Comparison of ENCODE assay signal across 8 cellular contexts in genomic region chr15:98647774-98648653, GRCh38. TPM values are rescaled to one million over a fixed set of nuclear protein-coding genes. Genes with fewer than 3 reads are reported as not detected.
DNase-seq lines count a peak whose midpoint lies in the region; ATAC-seq and TF ChIP-seq lines count a peak whose summit lies in the region.

Gene IGF1R, plus strand, starts transcription at chr15:98648539. Its CDS starts 1,043 bp downstream, at chr15:98649582.

- peaks cover 26% of the 10 kb centered on the region for H3K4me1 Mint-ChIP-seq in activated T-helper 2 cell treated with anti-CD3 and anti-CD28 coated beads, Interferon-gamma antibody, Interleukin-2, Interleukin-4, amounts not matched to agents 10 μg/mL and 5 μg/mL and 100 μg/mL, durations not matched to agents 14 hours and 24 hours and 36 hours (ENCODE audit: low read depth)
- H3K4me1 Mint-ChIP-seq in natural killer cell treated with Interleukin-12 subunit alpha and Interleukin-12 subunit beta and Interleukin-15 and Interleukin-18, amount 100 ng/mL, for 72 hours (ENCODE audit: low read depth in 2 of 2) = peaks cover 17 to 27% of the 10 kb centered on the region in 2 donors

- TF ChIP-seq CTCF in RWPE1 (conservative IDR thresholded peaks at IDR 0.05; ENCODE audit: low read depth) (peak; percentile 60), fibroblast of pulmonary artery (IDR thresholded peaks at IDR 0.05; ENCODE audit: low read length, missing control alignments) (no peak)

- ATAC-seq in GM21619 (IDR thresholded peaks at IDR 0.05; ENCODE audit: unreplicated experiment) = peak; percentile 66
- peak; percentile 88 to 90 for ATAC-seq in natural killer cell treated with Interleukin-12 subunit alpha and Interleukin-12 subunit beta and Interleukin-15 and Interleukin-18, amount 100 ng/mL, for 72 hours

- intact Hi-C loops in activated T-helper 2 cell treated with anti-CD3 and anti-CD28 coated beads, Interferon-gamma antibody, Interleukin-2, Interleukin-4, amounts not matched to agents 10 μg/mL and 5 μg/mL and 100 μg/mL, durations not matched to agents 14 hours and 24 hours and 36 hours (cut with micrococcal nuclease) = loop anchor here (1.0 to 2.0 kb wide), 2 partner anchors 129 to 205 kb away; no protein-coding TSS in a partner anchor

- DNase-seq in DMS 273 treated with DMSO at 0.1 percent for 48 hours (lab: John Stamatoyannopoulos, UW) (peak; percentile 36), KBM-7 (peak; percentile 83), RWPE1 (ENCODE audit: low spot score) (peak; percentile 78), fibroblast of pulmonary artery (ENCODE audit: low read depth) (peak; percentile 90)
- peak; percentile 87 for DNase-seq in activated T-helper 2 cell treated with anti-CD3 and anti-CD28 coated beads, Interferon-gamma antibody, Interleukin-2, Interleukin-4, amounts not matched to agents 10 μg/mL and 5 μg/mL and 100 μg/mL, durations not matched to agents 14 hours and 24 hours and 36 hours (ENCODE audit: low spot score)
- DNase-seq in natural killer cell treated with Interleukin-12 subunit alpha and Interleukin-12 subunit beta and Interleukin-15 and Interleukin-18, amount 100 ng/mL, for 72 hours (ENCODE audit: low spot score) = peak; percentile 88
- DNase-seq in stimulated activated naive CD4-positive, alpha-beta T cell treated with Interleukin-2 at 50 U/mL for 16 hours (lab: John Stamatoyannopoulos, UW) = peak; percentile 66

- peak within 1 kb of the TSS; percentile 80 for H3K4me3 ChIP-seq in fibroblast of pulmonary artery (replicated peaks; ENCODE audit: low read depth, low read length)

- in situ Hi-C loops in KBM-7 (cut with MboI; ENCODE audit: low pct_unique_long_range_greater_than_20kb, low sequenced_read_pairs) = no loop called here

- no peaks in the 10 kb centered on the region for H3K9me3 Mint-ChIP-seq in activated T-helper 2 cell treated with anti-CD3 and anti-CD28 coated beads, Interferon-gamma antibody, Interleukin-2, Interleukin-4, amounts not matched to agents 10 μg/mL and 5 μg/mL and 100 μg/mL, durations not matched to agents 14 hours and 24 hours and 36 hours
- no peaks in the 10 kb centered on the region for H3K9me3 Mint-ChIP-seq in natural killer cell treated with Interleukin-12 subunit alpha and Interleukin-12 subunit beta and Interleukin-15 and Interleukin-18, amount 100 ng/mL, for 72 hours

- H3K4me3 Mint-ChIP-seq in activated T-helper 2 cell treated with anti-CD3 and anti-CD28 coated beads, Interferon-gamma antibody, Interleukin-2, Interleukin-4, amounts not matched to agents 10 μg/mL and 5 μg/mL and 100 μg/mL, durations not matched to agents 14 hours and 24 hours and 36 hours (ENCODE audit: low read depth) = peak within 1 kb of the TSS; percentile 85
- H3K4me3 Mint-ChIP-seq in natural killer cell treated with Interleukin-12 subunit alpha and Interleukin-12 subunit beta and Interleukin-15 and Interleukin-18, amount 100 ng/mL, for 72 hours = peak within 1 kb of the TSS; percentile 80

- CTCF ChIA-PET in RWPE1 (lab: Yijun Ruan, JAX) = interaction anchor here (0.6 to 2.3 kb wide), 9 partner anchors 11 to 203 kb away, joined by 3 to 10 read pairs (median 3); no protein-coding TSS in a partner anchor

- H3K36me3 Mint-ChIP-seq in activated T-helper 2 cell treated with anti-CD3 and anti-CD28 coated beads, Interferon-gamma antibody, Interleukin-2, Interleukin-4, amounts not matched to agents 10 μg/mL and 5 μg/mL and 100 μg/mL, durations not matched to agents 14 hours and 24 hours and 36 hours (ENCODE audit: low read depth) = no peaks in the 10 kb centered on the region
- no peaks in the 10 kb centered on the region for H3K36me3 Mint-ChIP-seq in natural killer cell treated with Interleukin-12 subunit alpha and Interleukin-12 subunit beta and Interleukin-15 and Interleukin-18, amount 100 ng/mL, for 72 hours

- POLR2A ChIA-PET in RWPE1 (lab: Yijun Ruan, JAX; ENCODE audit: low non-redundant PET) = interaction anchor here (0.9 kb wide), 1 partner anchor 129 kb away, joined by 3 read pairs; no protein-coding TSS in a partner anchor

- peak within 1 kb of the TSS; percentile 92 for H3K27ac Mint-ChIP-seq in activated T-helper 2 cell treated with anti-CD3 and anti-CD28 coated beads, Interferon-gamma antibody, Interleukin-2, Interleukin-4, amounts not matched to agents 10 μg/mL and 5 μg/mL and 100 μg/mL, durations not matched to agents 14 hours and 24 hours and 36 hours
- H3K27ac Mint-ChIP-seq in natural killer cell treated with Interleukin-12 subunit alpha and Interleukin-12 subunit beta and Interleukin-15 and Interleukin-18, amount 100 ng/mL, for 72 hours = no peak within 1 kb of the TSS

- H3K27me3 Mint-ChIP-seq in activated T-helper 2 cell treated with anti-CD3 and anti-CD28 coated beads, Interferon-gamma antibody, Interleukin-2, Interleukin-4, amounts not matched to agents 10 μg/mL and 5 μg/mL and 100 μg/mL, durations not matched to agents 14 hours and 24 hours and 36 hours (ENCODE audit: low read depth) = peaks cover 56% of the 10 kb centered on the region
- H3K27me3 Mint-ChIP-seq in natural killer cell treated with Interleukin-12 subunit alpha and Interleukin-12 subunit beta and Interleukin-15 and Interleukin-18, amount 100 ng/mL, for 72 hours = peaks cover 25 to 44% of the 10 kb centered on the region in 2 donors

- peak within 1 kb of the TSS; percentile 99 for H3K27ac ChIP-seq in RWPE1

RNA-seq across cellular contexts. Expression of gene IGF1R, which starts in this region (rescaled TPM):
- 31.1 and 46.2 TPM in 2 replicates for total RNA-seq in activated T-helper 2 cell treated with anti-CD3 and anti-CD28 coated beads, Interferon-gamma antibody, Interleukin-2, Interleukin-4, amounts not matched to agents 10 μg/mL and 5 μg/mL and 100 μg/mL, durations not matched to agents 14 hours and 24 hours and 36 hours
- 10 to 100 TPM; 10.3 to 12.6 TPM for total RNA-seq in natural killer cell treated with Interleukin-12 subunit alpha and Interleukin-12 subunit beta and Interleukin-15 and Interleukin-18, amount 100 ng/mL, for 72 hours

Comparison
In these comparisons a context has a peak if more than half of its experiments do, and no peak if none do; other contexts are left out.
1. Peak in every context shown above with its lines: DNase-seq, ATAC-seq, H3K4me3 ChIP-seq and H3K27ac ChIP-seq.
2. DNase-seq: peak in every context shown above with its lines; median percentile 90 in fibroblast of pulmonary artery; 88 in natural killer cell treated with Interleukin-12 subunit alpha and Interleukin-12 subunit beta and Interleukin-15 and Interleukin-18, amount 100 ng/mL, for 72 hours; 87 in activated T-helper 2 cell treated with anti-CD3 and anti-CD28 coated beads, Interferon-gamma antibody, Interleukin-2, Interleukin-4, amounts not matched to agents 10 μg/mL and 5 μg/mL and 100 μg/mL, durations not matched to agents 14 hours and 24 hours and 36 hours; 83 in KBM-7; 78 in RWPE1; 66 in stimulated activated naive CD4-positive, alpha-beta T cell treated with Interleukin-2 at 50 U/mL for 16 hours; 36 in DMS 273 treated with DMSO at 0.1 percent for 48 hours.